In genomic region chr1:159881930-159882839, GRCh38 we compare ENCODE assay signal across 1 cellular context.
TF ChIP-seq lines count a peak whose summit lies in the region.

No MANE protein-coding gene starts in this region.

TF ChIP-seq in endothelial cell of umbilical vein, 7 proteins besides CTCF, POLR2A, EP300 and RAD21:
- TF ChIP-seq GATA2 (IDR thresholded peaks at IDR 0.05; ENCODE audit: insufficient read depth, insufficient read length, low read depth, low read length) (no peak), JUN (IDR thresholded peaks at IDR 0.05; ENCODE audit: borderline replicate concordance, insufficient read depth, insufficient read length, low read depth) (peak; percentile 69), FOS (IDR thresholded peaks at IDR 0.05; ENCODE audit: borderline replicate concordance, insufficient read depth, low read length) (peak; percentile 91), POLR2AphosphoS5 (IDR thresholded peaks at IDR 0.05; ENCODE audit: insufficient read depth, low read depth, low read length) (peak; percentile 84), MYC (IDR thresholded peaks at IDR 0.05; ENCODE audit: low read depth, low read length) (peak; percentile 91), EZH2 (IDR thresholded peaks at IDR 0.05; ENCODE audit: borderline replicate concordance, low read depth, low read length, severe bottlenecking) (no peak)
- TF ChIP-seq, protein P1, sequence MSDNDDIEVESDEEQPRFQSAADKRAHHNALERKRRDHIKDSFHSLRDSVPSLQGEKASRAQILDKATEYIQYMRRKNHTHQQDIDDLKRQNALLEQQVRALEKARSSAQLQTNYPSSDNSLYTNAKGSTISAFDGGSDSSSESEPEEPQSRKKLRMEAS (IDR thresholded peaks at IDR 0.05; ENCODE audit: insufficient read depth, insufficient read length): peak; percentile 51
